In the genomic region with DNA sequence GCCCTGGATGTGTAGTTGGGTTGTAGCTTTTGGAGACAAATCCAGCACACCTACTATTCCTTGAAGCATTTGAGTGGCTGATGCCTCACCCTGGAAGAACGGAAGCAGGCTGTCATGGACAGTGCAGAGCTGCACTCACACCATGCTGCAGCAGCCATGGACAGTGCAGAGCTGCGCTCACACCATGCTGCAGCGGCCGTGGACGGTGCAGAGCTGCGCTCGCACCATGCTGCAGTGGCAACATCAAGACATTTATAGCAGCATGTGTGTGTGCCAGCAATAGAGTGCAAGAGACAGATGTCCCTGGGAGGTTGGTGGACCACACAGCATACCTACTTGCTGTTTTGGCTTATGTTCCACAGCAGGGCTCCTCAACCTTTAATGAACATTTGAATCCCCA, we compare ENCODE assay signal across 29 cellular contexts. TPM values are rescaled to one million over a fixed set of nuclear protein-coding genes. Genes with fewer than 3 reads are reported as not detected.
"Had no signal": no experiment of that assay in that cellular context is flagged by ENCODE, and none has a peak within 500 bp of the region (broad histone marks: within the 10 kb centered on the region; RNA-seq: fewer than 3 reads in every experiment).

No MANE protein-coding gene starts in this region.

- H3K27ac ChIP-seq: ascending aorta, body of pancreas, SK-N-MC, VCaP had no signal

- H3K27me3 ChIP-seq: ascending aorta, body of pancreas had no signal

- H3K36me3 ChIP-seq: ascending aorta had no signal

- H3K4me3 ChIP-seq: ascending aorta, body of pancreas, SK-N-MC had no signal

- DNase-seq: activated CD4-positive, alpha-beta memory T cell treated with anti-CD3 and anti-CD28 coated beads for 36 hours; activated CD4-positive, alpha-beta T cell treated with anti-CD3 and anti-CD28 coated beads, Interleukin-2, amount 10 ng/mL, durations not matched to agents 7 days and 5 days; activated CD4-positive, CD25-positive, alpha-beta regulatory T cell; activated CD8-positive, alpha-beta memory T cell treated with anti-CD3 and anti-CD28 coated beads for 24 hours; activated effector memory CD4-positive, alpha-beta T cell treated with anti-CD3 and anti-CD28 coated beads, Interleukin-2, amount 50 U/mL, for 16 hours; activated naive CD4-positive, alpha-beta T cell treated with Interleukin-2 at 50 U/mL for 16 hours; activated naive CD8-positive, alpha-beta T cell treated with anti-CD3 and anti-CD28 coated beads, Interleukin-2, amount 50 U/mL, for 24 hours; activated T-cell treated with anti-CD3 and anti-CD28 coated beads, Interleukin-2, amount 50 U/mL, for 4 hours; amniotic stem cell; body of pancreas; central memory CD4-positive, alpha-beta T cell; Kasumi-1; NCI-H1105 treated with DMSO at 0.1 percent for 48 hours; NCI-H1436 treated with DMSO at 0.1 percent for 48 hours; NCI-H187; NCI-H2081; NCI-H2227 treated with DMSO at 0.1 percent for 48 hours; NCI-H526 treated with DMSO at 0.1 percent for 48 hours; NCI-H82; T-cell; T-helper 2 cell; T1000 had no signal

- FAIRE-seq: bronchial epithelial cell, TTC549 had no signal

- H3K9me3 ChIP-seq: ascending aorta, body of pancreas had no signal

- H3K4me1 ChIP-seq: ascending aorta, body of pancreas had no signal

- ATAC-seq: activated naive CD4-positive, alpha-beta T cell treated with anti-CD3 and anti-CD28 coated beads, Interleukin-2, amount 50 U/mL, for 72 hours; activated naive CD8-positive, alpha-beta T cell treated with anti-CD3 and anti-CD28 coated beads, Interleukin-2, amount 50 U/mL, for 24 hours; activated T-cell treated with anti-CD3 and anti-CD28 coated beads, Interleukin-2, amount 50 U/mL, for 4 hours; body of pancreas; T-cell had no signal

RNA-seq across cellular contexts. Expression of gene GNAL, which starts 30.6 kb away (rescaled TPM):
- total RNA-seq: RPMI7951 had no signal
